In the genomic region with DNA sequence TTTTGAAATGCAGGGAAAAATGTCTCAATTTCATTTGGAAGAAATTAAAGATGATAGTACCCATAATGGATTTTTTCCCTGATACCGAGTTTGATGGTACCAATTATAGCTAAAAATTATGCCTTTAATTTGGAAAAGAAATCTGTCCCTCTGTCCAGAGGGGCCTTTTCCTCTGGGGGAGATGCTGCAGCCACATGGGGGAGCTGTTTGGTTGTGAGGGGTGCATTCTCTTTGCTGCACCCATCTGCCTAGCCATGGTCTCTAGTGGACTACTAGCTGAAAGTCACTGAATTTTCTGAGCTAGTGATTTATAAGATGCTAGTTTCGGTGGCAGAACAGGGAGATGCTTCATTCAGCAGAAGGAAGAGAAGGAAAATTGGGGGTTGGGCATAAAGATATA, we compare ENCODE assay signal across 8 cellular contexts. TPM values are rescaled to one million over a fixed set of nuclear protein-coding genes. Genes with fewer than 3 reads are reported as not detected.
A peak's percentile ranks its signal among the peaks of the same experiment; 100 is the strongest.
DNase-seq lines count a peak whose midpoint lies in the region; ATAC-seq and TF ChIP-seq lines count a peak whose summit lies in the region.

No MANE protein-coding gene starts in this region.

- peak; percentile 64 for TF ChIP-seq CTCF in AG09319 (IDR thresholded peaks at IDR 0.05; ENCODE audit: low read depth, low read length)

- H3K27me3 ChIP-seq in H7 (ENCODE audit: control insufficient read depth, insufficient read depth, low read length), result no peaks in the 10 kb centered on the region

- ATAC-seq in GM21528 (IDR thresholded peaks at IDR 0.05; ENCODE audit: low FRiP score, unreplicated experiment) (no peak), GM19351 (IDR thresholded peaks at IDR 0.05; ENCODE audit: unreplicated experiment) (no peak)

- no peak overlapping the region for H3K27ac Mint-ChIP-seq in activated CD4-positive, alpha-beta memory T cell treated with anti-CD3 and anti-CD28 coated beads for 36 hours

- H3K4me3 Mint-ChIP-seq in activated CD4-positive, alpha-beta memory T cell treated with anti-CD3 and anti-CD28 coated beads for 36 hours, result no peak overlapping the region

- intact Hi-C loops in activated CD4-positive, alpha-beta memory T cell treated with anti-CD3 and anti-CD28 coated beads for 36 hours (cut with micrococcal nuclease), result no loop called here

- H3K36me3 Mint-ChIP-seq in activated CD4-positive, alpha-beta memory T cell treated with anti-CD3 and anti-CD28 coated beads for 36 hours, result peaks cover 31% of the 10 kb centered on the region

- peaks cover 15% of the 10 kb centered on the region for H3K4me1 Mint-ChIP-seq in activated CD4-positive, alpha-beta memory T cell treated with anti-CD3 and anti-CD28 coated beads for 36 hours (ENCODE audit: low read depth)

- CTCF ChIA-PET in activated CD4-positive, alpha-beta memory T cell treated with anti-CD3 and anti-CD28 coated beads for 36 hours (lab: Charles Lee), result interaction anchor here (0.7 to 2.5 kb wide), 23 partner anchors 9 to 780 kb away, joined by 3 to 32 read pairs (median 4); partner anchors contain the start of genes ALG2 and SEC61B

- no peak overlapping the region for H3K4me3 ChIP-seq in H7 (ENCODE audit: insufficient read depth, low read depth, low read length)

- H3K9me3 Mint-ChIP-seq in activated CD4-positive, alpha-beta memory T cell treated with anti-CD3 and anti-CD28 coated beads for 36 hours, result no peaks in the 10 kb centered on the region

- DNase-seq in AG09319 (ENCODE audit: extremely low read depth, low read depth), result no peak
- peak; percentile 56 for DNase-seq in H7
- peak; percentile 60 for DNase-seq in activated CD4-positive, alpha-beta memory T cell treated with anti-CD3 and anti-CD28 coated beads for 36 hours
- peak; percentile 41 for DNase-seq in iPS-NIHi11 (ENCODE audit: low spot score)
- no peak for DNase-seq in amniotic stem cell (lab: John Stamatoyannopoulos, UW)
- no peak for DNase-seq in NCI-H2081 (lab: John Stamatoyannopoulos, UW)

- H3K27me3 Mint-ChIP-seq in activated CD4-positive, alpha-beta memory T cell treated with anti-CD3 and anti-CD28 coated beads for 36 hours, result no peaks in the 10 kb centered on the region

- POLR2A ChIA-PET in activated CD4-positive, alpha-beta memory T cell treated with anti-CD3 and anti-CD28 coated beads for 36 hours (lab: Charles Lee), result interaction anchor here (2.5 kb wide), 1 partner anchor 9 kb away, joined by 10 read pairs; the partner anchor contains the start of genes ALG2 and SEC61B

- H3K36me3 ChIP-seq in H7 (replicated peaks; ENCODE audit: control insufficient read depth, insufficient read depth, low read length), result peaks cover 13% of the 10 kb centered on the region

RNA-seq across cellular contexts. Expression of gene SEC61B, which starts 9.6 kb away (rescaled TPM):
- 115 and 150 TPM in 2 replicates for total RNA-seq in H7 (2014; rRNA removed; shearing (Covaris generic))
- total RNA-seq in activated CD4-positive, alpha-beta memory T cell treated with anti-CD3 and anti-CD28 coated beads for 36 hours, result 100 to 1,000 TPM; 161 to 166 TPM

RNA-seq across cellular contexts. Expression of gene ALG2, which starts 10.0 kb away (rescaled TPM):
- total RNA-seq in H7 (2014; rRNA removed; shearing (Covaris generic)), result 32.6 and 35.2 TPM in 2 replicates
- 10 to 100 TPM; 18.6 to 20.8 TPM for total RNA-seq in activated CD4-positive, alpha-beta memory T cell treated with anti-CD3 and anti-CD28 coated beads for 36 hours

Comparison
In these comparisons a context has a peak if more than half of its experiments do, and no peak if none do; other contexts are left out.
1. DNase-seq: peak in H7 (single experiment), activated CD4-positive, alpha-beta memory T cell treated with anti-CD3 and anti-CD28 coated beads for 36 hours (single experiment) and iPS-NIHi11 (single experiment); none in AG09319 (single experiment), amniotic stem cell (single experiment) and NCI-H2081 (0 of 2).